Comparison of ENCODE assay signal across 3 cellular contexts in the genomic region with DNA sequence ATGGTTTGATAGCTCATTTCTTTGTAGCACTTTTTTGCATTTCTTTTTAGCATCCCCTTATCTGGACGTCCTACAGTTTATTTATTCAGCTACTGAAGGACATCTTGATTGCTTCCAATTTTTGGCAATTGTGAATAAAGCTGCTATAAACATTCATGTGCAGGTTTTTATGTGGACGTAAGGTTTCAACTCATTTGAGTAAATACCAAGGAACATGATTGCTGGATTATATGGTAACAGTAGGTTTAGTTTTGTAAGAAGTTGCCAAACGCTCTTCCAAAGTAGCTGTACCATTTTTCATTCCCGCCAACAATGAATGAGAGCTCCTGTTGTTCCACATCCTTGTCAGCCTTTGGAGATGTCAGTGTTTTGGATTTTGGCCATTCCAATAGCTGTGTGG.
"Had no signal": no experiment of that assay in that cellular context is flagged by ENCODE, and none has a peak within 500 bp of the region (broad histone marks: within the 10 kb centered on the region; RNA-seq: fewer than 3 reads in every experiment).

No MANE protein-coding gene starts in this region.

- DNase-seq: GDM1, GF-D8 had no signal

- ATAC-seq: GM12878 had no signal

- H3K4me3 ChIP-seq: GM12878 had no signal
